Comparison of ENCODE assay signal across 25 cellular contexts in the genomic region with DNA sequence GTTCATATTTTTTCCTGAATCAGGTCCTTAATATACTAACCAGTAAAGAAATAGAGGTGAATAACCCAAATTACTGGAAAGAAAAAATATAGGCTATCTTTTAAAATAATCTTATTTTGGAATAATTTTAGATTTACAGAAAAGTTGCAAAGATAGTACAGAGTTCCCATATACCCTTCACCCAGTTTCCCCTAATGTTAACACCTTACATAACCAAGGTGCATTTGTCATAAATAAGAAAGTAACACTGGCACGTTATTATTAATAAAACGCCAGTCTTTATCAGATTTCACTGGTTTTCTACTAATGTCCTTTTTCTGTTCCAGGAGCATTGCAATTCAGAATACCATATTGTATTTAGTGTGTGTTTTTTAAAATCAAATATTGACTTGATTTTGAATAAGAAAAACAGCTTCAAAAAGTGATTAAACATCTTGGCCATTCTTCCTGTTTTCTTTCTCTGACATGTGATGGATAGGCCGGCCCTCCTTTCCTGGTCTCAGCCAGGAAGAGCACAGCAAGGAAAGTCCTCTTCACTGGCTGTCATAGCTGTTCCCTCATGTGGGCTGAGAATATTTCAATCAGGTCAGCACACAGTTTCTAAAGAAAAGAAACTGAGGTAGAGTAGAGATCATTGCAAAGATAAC.
A peak's percentile ranks its signal among the peaks of the same experiment; 100 is the strongest.
DNase-seq lines count a peak whose midpoint lies in the region; ATAC-seq, FAIRE-seq and TF ChIP-seq lines count a peak whose summit lies in the region.
"Had no signal": no experiment of that assay in that cellular context is flagged by ENCODE, and none has a peak within 500 bp of the region (broad histone marks: within the 10 kb centered on the region; RNA-seq: fewer than 3 reads in every experiment).

No MANE protein-coding gene starts in this region.

- WGBS in K562 (ENCODE audit: insufficient coverage, low coverage, missing lambda C conversion rate): 8% methylated on average over 3 of the region's 3 CpGs

- no peaks in the 10 kb centered on the region for H3K79me2 ChIP-seq in K562 (ENCODE audit: control insufficient read depth, insufficient read depth, low read length)

- H3K4me3 ChIP-seq in K562 (no peak overlapping the region), lower lobe of right lung (no peak overlapping the region), MG63 (no peak overlapping the region)
- H3K4me3 ChIP-seq: skin epidermis, thyroid gland had no signal

- 0 out of 3 replicates have a peak, but pooled peaks have one; percentile 42 for ATAC-seq in K562
- no peak for ATAC-seq in lower lobe of right lung
- peak; percentile 55 for ATAC-seq in sciatic nerve
- ATAC-seq: activated CD8-positive, alpha-beta T cell treated with anti-CD3 and anti-CD28 coated beads for 36 hours; HCT116 had no signal

- POLR2A ChIA-PET in K562 (lab: Yijun Ruan, JAX): interaction anchor here (0.5 to 2.8 kb wide), 2 partner anchors 9 to 805 kb away, joined by 3 to 8 read pairs; no protein-coding TSS in a partner anchor

- no peak overlapping the region for H3K9ac ChIP-seq in K562 (ENCODE audit: insufficient read depth in 1 of 2, low read depth in 2 of 2, low read length in 2 of 2)

- H3K27me3 ChIP-seq in K562 (ENCODE audit: control insufficient read depth in 2 of 2, insufficient read depth in 2 of 2, low read length in 2 of 2) (peaks cover 5 to 19% of the 10 kb centered on the region in 2 experiments; a peak in 3 of 5 replicates), lower lobe of right lung (ENCODE audit: low read depth) (no peaks in the 10 kb centered on the region), MG63 (no peaks in the 10 kb centered on the region)
- H3K27me3 ChIP-seq: thyroid gland had no signal

- in situ Hi-C loops in K562 (cut with MboI): no loop called here

- no peaks in the 10 kb centered on the region for H3K9me1 ChIP-seq in K562 (ENCODE audit: control insufficient read depth, insufficient read depth, low read length)

- H3K27ac ChIP-seq in K562 (ENCODE audit: extremely low read depth, low read depth, low read length) (no peak overlapping the region), lower lobe of right lung (peak overlapping the region; percentile 1)
- H3K27ac ChIP-seq: epithelial cell of prostate, RWPE1, thyroid gland had no signal

- H2AFZ ChIP-seq in K562 (ENCODE audit: low read depth, low read length): no peak overlapping the region

- no peak for TF ChIP-seq RAD21 in K562 (CRISPR knock-in tag; conservative IDR thresholded peaks at IDR 0.05 in 1 of 2, IDR thresholded peaks at IDR 0.05 in 1 of 2)

- no peak for TF ChIP-seq EP300 in K562 (IDR thresholded peaks at IDR 0.05; ENCODE audit: low read length)

- no peak for FAIRE-seq in K562 (lab: Jason Lieb, UNC)
- FAIRE-seq: astrocyte, keratinocyte had no signal

- BruUV-seq in K562 (replicated peaks; lab: Mats Ljungman, UMichigan): no TSS peak

- no peaks in the 10 kb centered on the region for H4K20me1 ChIP-seq in K562 (replicated peaks; ENCODE audit: control insufficient read depth, insufficient read depth, low read length)

- DNase-seq in CD1c-positive myeloid dendritic cell (ENCODE audit: extremely low spot score) (peak; percentile 24), K562 (ENCODE audit: extremely low read depth in 1 of 4, low spot score in 3 of 4) (no peak), lower lobe of right lung (no peak), sciatic nerve (ENCODE audit: low spot score) (no peak), NCI-H1105 (lab: John Stamatoyannopoulos, UW) (no peak), MG63 (no peak)
- DNase-seq in activated CD4-positive, alpha-beta T cell treated with anti-CD3 and anti-CD28 coated beads for 48 hours: no peak
- DNase-seq: ACHN; activated CD4-positive, CD25-positive, alpha-beta regulatory T cell treated with anti-CD3 and anti-CD28 coated beads, Interleukin-2, amount 50 U/mL, for 72 hours; activated CD8-positive, alpha-beta T cell treated with anti-CD3 and anti-CD28 coated beads for 36 hours; activated effector memory CD4-positive, alpha-beta T cell treated with Interleukin-2 at 50 U/mL for 16 hours; activated naive CD8-positive, alpha-beta T cell treated with anti-CD3 and anti-CD28 coated beads for 36 hours; COR-L47; DMS79; glutamatergic neuron; Karpas-422; mammary epithelial cell; T-helper 1 cell; thyroid gland had no signal

- TF ChIP-seq POLR2A in K562 (conservative IDR thresholded peaks at IDR 0.05): no peak

- H3K36me3 ChIP-seq in K562 (ENCODE audit: control insufficient read depth, insufficient read depth, low read length) (no peaks in the 10 kb centered on the region), lower lobe of right lung (no peaks in the 10 kb centered on the region), MG63 (no peaks in the 10 kb centered on the region)
- H3K36me3 ChIP-seq: thyroid gland had no signal

- no peak overlapping the region for H3K4me2 ChIP-seq in K562 (ENCODE audit: insufficient read depth, low read length)

- no peak for TF ChIP-seq CTCF in K562 (IDR thresholded peaks at IDR 0.05 in 2 of 3, conservative IDR thresholded peaks at IDR 0.05 in 1 of 3; ENCODE audit: insufficient read depth in 2 of 3, low read depth in 1 of 3, low read length in 3 of 3)
- TF ChIP-seq CTCF in lower lobe of right lung (IDR thresholded peaks at IDR 0.05): no peak

- H3K4me1 ChIP-seq in K562 (replicated peaks in 1 of 2; ENCODE audit: control insufficient read depth in 2 of 2, insufficient read depth in 2 of 2, low read length in 2 of 2) (no peaks in the 10 kb centered on the region; a peak in 1 of 5 replicates), lower lobe of right lung (peaks cover 14% of the 10 kb centered on the region)

- H3K9me3 ChIP-seq in K562 (replicated peaks; ENCODE audit: control insufficient read depth, insufficient read depth, low read depth, low read length) (no peaks in the 10 kb centered on the region), lower lobe of right lung (no peaks in the 10 kb centered on the region), MG63 (no peaks in the 10 kb centered on the region)
- H3K9me3 ChIP-seq: thyroid gland had no signal

- intact Hi-C loops in K562 (cut with micrococcal nuclease): no loop called here
- intact Hi-C loops in lower lobe of right lung (cut with DNase I): no loop called here
- intact Hi-C loops in sciatic nerve (cut with DNase I): no loop called here

- CTCF ChIA-PET in K562 (lab: Yijun Ruan, JAX; ENCODE audit: low intra/inter-chr PET ratio): no interaction called here

TF ChIP-seq in K562, 482 proteins besides CTCF, POLR2A, EP300 and RAD21 (continues in another document):
- TF ChIP-seq CGGBP1 (CRISPR knock-in tag; IDR thresholded peaks at IDR 0.05) (no peak), POLR2H (tag; IDR thresholded peaks at IDR 0.05; ENCODE audit: low read depth) (peak; percentile 39; the same call in 1 of the 2 replicates), ELF1 (tag; IDR thresholded peaks at IDR 0.05) (0 out of 2 replicates have a peak, but pooled peaks have one; percentile 37), ZNF395 (CRISPR knock-in tag; IDR thresholded peaks at IDR 0.05) (peak; percentile 27; the same call in 1 of the 2 replicates), PURB (CRISPR knock-in tag; IDR thresholded peaks at IDR 0.05; ENCODE audit: low read depth) (no peak), PTTG1 (tag; IDR thresholded peaks at IDR 0.05; ENCODE audit: low read depth) (peak; percentile 15; the same call in 1 of the 2 replicates), MTA1 (IDR thresholded peaks at IDR 0.05; ENCODE audit: borderline replicate concordance) (no peak), GATAD2A (IDR thresholded peaks at IDR 0.05) (no peak), HDAC1 (IDR thresholded peaks at IDR 0.05) (no peak), ZEB2 (IDR thresholded peaks at IDR 0.05) (no peak), ELF4 (CRISPR knock-in tag; IDR thresholded peaks at IDR 0.05) (no peak), POU5F1 (IDR thresholded peaks at IDR 0.05; ENCODE audit: borderline replicate concordance, low read depth, low read length, partially characterized antibody) (no peak), CTBP1 (IDR thresholded peaks at IDR 0.05; ENCODE audit: borderline replicate concordance) (peak; percentile 9; the same call in 1 of the 2 replicates), L3MBTL2 (IDR thresholded peaks at IDR 0.05) (peak; percentile 37), KLF16 (IDR thresholded peaks at IDR 0.05) (no peak), ELF2 (CRISPR knock-in tag; IDR thresholded peaks at IDR 0.05) (peak; percentile 44; the same call in 1 of the 2 replicates)
- TF ChIP-seq, protein P1, sequence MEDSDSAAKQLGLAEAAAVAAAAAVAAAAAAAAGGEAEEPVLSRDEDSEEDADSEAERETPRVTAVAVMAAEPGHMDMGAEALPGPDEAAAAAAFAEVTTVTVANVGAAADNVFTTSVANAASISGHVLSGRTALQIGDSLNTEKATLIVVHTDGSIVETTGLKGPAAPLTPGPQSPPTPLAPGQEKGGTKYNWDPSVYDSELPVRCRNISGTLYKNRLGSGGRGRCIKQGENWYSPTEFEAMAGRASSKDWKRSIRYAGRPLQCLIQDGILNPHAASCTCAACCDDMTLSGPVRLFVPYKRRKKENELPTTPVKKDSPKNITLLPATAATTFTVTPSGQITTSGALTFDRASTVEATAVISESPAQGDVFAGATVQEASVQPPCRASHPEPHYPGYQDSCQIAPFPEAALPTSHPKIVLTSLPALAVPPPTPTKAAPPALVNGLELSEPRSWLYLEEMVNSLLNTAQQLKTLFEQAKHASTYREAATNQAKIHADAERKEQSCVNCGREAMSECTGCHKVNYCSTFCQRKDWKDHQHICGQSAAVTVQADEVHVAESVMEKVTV (CRISPR knock-in tag; IDR thresholded peaks at IDR 0.05): no peak
- TF ChIP-seq, protein P2, sequence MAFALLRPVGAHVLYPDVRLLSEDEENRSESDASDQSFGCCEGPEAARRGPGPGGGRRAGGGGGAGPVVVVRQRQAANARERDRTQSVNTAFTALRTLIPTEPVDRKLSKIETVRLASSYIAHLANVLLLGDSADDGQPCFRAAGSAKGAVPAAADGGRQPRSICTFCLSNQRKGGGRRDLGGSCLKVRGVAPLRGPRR (CRISPR knock-in tag; IDR thresholded peaks at IDR 0.05): no peak

Comparison
In these comparisons a context has a peak if more than half of its experiments do, and no peak if none do; other contexts are left out.
1. ATAC-seq: peak in K562 (single experiment) and sciatic nerve (single experiment); none in lower lobe of right lung (0 of 2).